28 cellular contexts compared by ENCODE assay signal in genomic region chrX:109534933-109535332, GRCh38. TPM values are rescaled to one million over a fixed set of nuclear protein-coding genes. Genes with fewer than 3 reads are reported as not detected.
DNase-seq lines count a peak whose midpoint lies in the region; ATAC-seq, FAIRE-seq and TF ChIP-seq lines count a peak whose summit lies in the region.
"Had no signal": no experiment of that assay in that cellular context is flagged by ENCODE, and none has a peak within 500 bp of the region (broad histone marks: within the 10 kb centered on the region; RNA-seq: fewer than 3 reads in every experiment).

No MANE protein-coding gene starts in this region.

- H2AFZ ChIP-seq in SK-N-SH (ENCODE audit: low read depth) (peak overlapping the region; percentile 100), K562 (ENCODE audit: low read depth, low read length) (no peak overlapping the region)
- H2AFZ ChIP-seq: GM23248 had no signal

- no peaks in the 10 kb centered on the region for H3K9me2 ChIP-seq in SK-N-SH

- H3K4me2 ChIP-seq in SK-N-SH (peak overlapping the region; percentile 79), K562 (ENCODE audit: insufficient read depth, low read length) (no peak overlapping the region)

- no peak overlapping the region for H3K27ac Mint-ChIP-seq in nephron
- H3K27ac Mint-ChIP-seq in stimulated activated naive B cell treated with anti-CD40 and anti-IgM and Interleukin-4, amounts not matched to agents 10 μg/mL and 1 μg/mL and 100 μg/mL, for 72 hours, result no peak overlapping the region
- H3K27ac Mint-ChIP-seq: H9, HFFc6 had no signal

- no peaks in the 10 kb centered on the region for H3K9me1 ChIP-seq in K562 (ENCODE audit: control insufficient read depth, insufficient read depth, low read length)

- peaks cover 37% of the 10 kb centered on the region for H3K27me3 Mint-ChIP-seq in nephron (ENCODE audit: low read depth)
- H3K27me3 Mint-ChIP-seq in stimulated activated naive B cell treated with anti-CD40 and anti-IgM and Interleukin-4, amounts not matched to agents 10 μg/mL and 1 μg/mL and 100 μg/mL, for 72 hours, result no peaks in the 10 kb centered on the region

- no TSS peak for BruUV-seq in K562 (replicated peaks; lab: Mats Ljungman, UMichigan)

- peaks cover 18% of the 10 kb centered on the region for H3F3A ChIP-seq in SK-N-SH (replicated peaks; ENCODE audit: insufficient read depth)

- no peaks in the 10 kb centered on the region for H3K36me3 ChIP-seq in SK-N-SH (replicated peaks in 1 of 2; ENCODE audit: control insufficient read depth in 1 of 2, insufficient read depth in 2 of 2, low read length in 1 of 2)
- no peaks in the 10 kb centered on the region for H3K36me3 ChIP-seq in K562 (ENCODE audit: control insufficient read depth, insufficient read depth, low read length)
- H3K36me3 ChIP-seq: BE2C, Peyer's patch had no signal

- ATAC-seq in SK-N-SH treated with all-trans-retinoic acid at 6 μM for 48 hours (no peak), K562 (no peak), left colon (no peak), HG03135 (IDR thresholded peaks at IDR 0.05; ENCODE audit: unreplicated experiment) (no peak)
- ATAC-seq in stimulated activated naive B cell treated with anti-CD40 and anti-IgM and Interleukin-4, amounts not matched to agents 10 μg/mL and 1 μg/mL and 100 μg/mL, for 72 hours (replicated peaks), result no peak

- POLR2A ChIA-PET in SK-N-SH (lab: Yijun Ruan, JAX) (no interaction called here), K562 (lab: Yijun Ruan, JAX) (no interaction called here)

- peak overlapping the region; percentile 54 to 74 (median 71) for H3K4me3 Mint-ChIP-seq in nephron
- peak overlapping the region in 1 of 2 donors; percentile 11 for H3K4me3 Mint-ChIP-seq in stimulated activated naive B cell treated with anti-CD40 and anti-IgM and Interleukin-4, amounts not matched to agents 10 μg/mL and 1 μg/mL and 100 μg/mL, for 72 hours
- H3K4me3 Mint-ChIP-seq: CD14-positive monocyte had no signal

- H3K4me1 ChIP-seq in SK-N-SH (ENCODE audit: control insufficient read depth in 1 of 2, insufficient read depth in 2 of 2, low read depth in 1 of 2, low read length in 1 of 2) (no peaks in the 10 kb centered on the region; a peak in 1 of 4 replicates), K562 (replicated peaks in 1 of 2; ENCODE audit: control insufficient read depth in 2 of 2, insufficient read depth in 2 of 2, low read length in 2 of 2) (no peaks in the 10 kb centered on the region; a peak in 2 of 5 replicates)
- H3K4me1 ChIP-seq: BE2C, Peyer's patch had no signal

- H4K20me1 ChIP-seq in SK-N-SH (ENCODE audit: insufficient read depth) (no peaks in the 10 kb centered on the region), K562 (replicated peaks; ENCODE audit: control insufficient read depth, insufficient read depth, low read length) (no peaks in the 10 kb centered on the region)

- TF ChIP-seq EP300 in SK-N-SH (IDR thresholded peaks at IDR 0.05; ENCODE audit: borderline replicate concordance in 1 of 2, low read depth in 1 of 2, low read length in 1 of 2), result no peak
- no peak for TF ChIP-seq EP300 in K562 (IDR thresholded peaks at IDR 0.05; ENCODE audit: low read length)

- H3K27ac ChIP-seq in SK-N-SH (ENCODE audit: low read depth in 2 of 2, low read length in 1 of 2), result no peak overlapping the region
- no peak overlapping the region for H3K27ac ChIP-seq in K562 (ENCODE audit: extremely low read depth, low read depth, low read length)
- H3K27ac ChIP-seq: GM23248, Peyer's patch had no signal

- WGBS in SK-N-SH (ENCODE audit: low lambda C conversion rate), result 42% methylated on average over 10 of the region's 10 CpGs
- 6% methylated on average over 10 of the region's 10 CpGs for WGBS in K562 (ENCODE audit: insufficient coverage, low coverage, missing lambda C conversion rate)

- DNase-seq in SK-N-SH (no peak), K562 (ENCODE audit: extremely low read depth in 1 of 4, low spot score in 3 of 4) (no peak), left colon (no peak), H54 (ENCODE audit: insufficient read length, low spot score) (no peak)
- DNase-seq in stimulated activated naive B cell treated with anti-CD40 and anti-IgM and Interleukin-4, amounts not matched to agents 10 μg/mL and 1 μg/mL and 100 μg/mL, for 72 hours, result no peak
- DNase-seq: 8988T, ACHN, BE2C, GM23248, H9, HFFc6, KBM-7, MV-4-11, NCI-H1105, NCI-H2029, NCI-H446, NCI-H524 treated with DMSO at 0.1 percent for 48 hours, Peyer's patch, SHP77 treated with DMSO at 0.1 percent for 48 hours, SW 1271 had no signal

- TF ChIP-seq CTCF in SK-N-SH (IDR thresholded peaks at IDR 0.05), result no peak
- no peak for TF ChIP-seq CTCF in K562 (IDR thresholded peaks at IDR 0.05 in 2 of 3, conservative IDR thresholded peaks at IDR 0.05 in 1 of 3; ENCODE audit: insufficient read depth in 2 of 3, low read depth in 1 of 3, low read length in 3 of 3)
- TF ChIP-seq CTCF in nephron (IDR thresholded peaks at IDR 0.05; ENCODE audit: unreplicated experiment in 3 of 3), result no peak

- H3K27me3 ChIP-seq in SK-N-SH (ENCODE audit: insufficient read depth), result no peaks in the 10 kb centered on the region
- no peaks in the 10 kb centered on the region for H3K27me3 ChIP-seq in K562 (ENCODE audit: control insufficient read depth in 2 of 2, insufficient read depth in 2 of 2, low read length in 2 of 2)
- H3K27me3 ChIP-seq: BE2C, Peyer's patch had no signal

- in situ Hi-C loops in K562 (cut with MboI), result no loop called here

- no peak for TF ChIP-seq POLR2A in K562 (conservative IDR thresholded peaks at IDR 0.05)
- TF ChIP-seq POLR2A in H54 (IDR thresholded peaks at IDR 0.05; ENCODE audit: low read depth, low read length), result no peak

- H3K9ac ChIP-seq in SK-N-SH (no peak overlapping the region), K562 (ENCODE audit: insufficient read depth in 1 of 2, low read depth in 2 of 2, low read length in 2 of 2) (no peak overlapping the region)
- H3K9ac ChIP-seq: GM23248 had no signal

- H3K9me3 Mint-ChIP-seq in nephron, result no peaks in the 10 kb centered on the region
- peaks cover 1 to 28% of the 10 kb centered on the region in 2 donors for H3K9me3 Mint-ChIP-seq in stimulated activated naive B cell treated with anti-CD40 and anti-IgM and Interleukin-4, amounts not matched to agents 10 μg/mL and 1 μg/mL and 100 μg/mL, for 72 hours
- H3K9me3 Mint-ChIP-seq: HFFc6 had no signal

- peak overlapping the region in 1 of 2 experiments; percentile 79; a peak in 2 of 4 replicates for H3K4me3 ChIP-seq in SK-N-SH (ENCODE audit: low read depth in 2 of 2, low read length in 1 of 2)
- no peak overlapping the region for H3K4me3 ChIP-seq in K562
- H3K4me3 ChIP-seq: GM23248, Peyer's patch had no signal

- CTCF ChIA-PET in SK-N-SH (lab: Yijun Ruan, JAX), result no interaction called here
- CTCF ChIA-PET in K562 (lab: Yijun Ruan, JAX; ENCODE audit: low intra/inter-chr PET ratio), result no interaction called here

- H3K4me1 Mint-ChIP-seq in nephron, result peaks cover 6% of the 10 kb centered on the region
- H3K4me1 Mint-ChIP-seq in stimulated activated naive B cell treated with anti-CD40 and anti-IgM and Interleukin-4, amounts not matched to agents 10 μg/mL and 1 μg/mL and 100 μg/mL, for 72 hours, result peaks cover 9 to 20% of the 10 kb centered on the region in 2 donors

- FAIRE-seq in K562 (lab: Jason Lieb, UNC) (no peak), H54 (lab: Jason Lieb, UNC) (no peak)
- FAIRE-seq: D721Med, GM18507 had no signal

- intact Hi-C loops in K562 (cut with micrococcal nuclease), result no loop called here
- intact Hi-C loops in left colon (cut with DNase I, micrococcal nuclease), result no loop called here

- TF ChIP-seq RAD21 in SK-N-SH (IDR thresholded peaks at IDR 0.05; ENCODE audit: low read length) (no peak), K562 (CRISPR knock-in tag; conservative IDR thresholded peaks at IDR 0.05 in 1 of 2, IDR thresholded peaks at IDR 0.05 in 1 of 2) (no peak)

- peaks cover 25% of the 10 kb centered on the region for H3K79me2 ChIP-seq in SK-N-SH (ENCODE audit: insufficient read depth)
- no peaks in the 10 kb centered on the region for H3K79me2 ChIP-seq in K562 (ENCODE audit: control insufficient read depth, insufficient read depth, low read length)

- no peaks in the 10 kb centered on the region for H3K9me3 ChIP-seq in SK-N-SH
- H3K9me3 ChIP-seq in K562 (replicated peaks; ENCODE audit: control insufficient read depth, insufficient read depth, low read depth, low read length), result no peaks in the 10 kb centered on the region
- H3K9me3 ChIP-seq: BE2C, Peyer's patch had no signal

- no peaks in the 10 kb centered on the region for H3K36me3 Mint-ChIP-seq in nephron (ENCODE audit: low read depth)
- H3K36me3 Mint-ChIP-seq in stimulated activated naive B cell treated with anti-CD40 and anti-IgM and Interleukin-4, amounts not matched to agents 10 μg/mL and 1 μg/mL and 100 μg/mL, for 72 hours, result no peaks in the 10 kb centered on the region
- H3K36me3 Mint-ChIP-seq: CD14-positive monocyte had no signal

RNA-seq across cellular contexts. Expression of gene NXT2, which starts 1.7 kb away (rescaled TPM):
- polyA plus RNA-seq in SK-N-SH (2012; rRNA removed) (16.8 and 26.6 TPM in 2 replicates), K562 (2011; rRNA removed) (12.4 and 18.6 TPM in 2 replicates), K562 (2014; fragmentation: Illumina TruSeq; extraction: Trizol) (12.3 and 14.2 TPM in 2 replicates), K562 (2014; fragmentation: Nextera tagmentation; extraction: Ambion mirVana) (10 to 100 TPM; 26.5 to 29.6 TPM), K562 (2014; rRNA removed) (6.1 and 9.0 TPM in 2 replicates)
- polyA plus RNA-seq in SK-N-SH (2012; cell fraction: cytosol; rRNA removed), result 32.2 and 36.9 TPM in 2 replicates
- polyA plus RNA-seq in SK-N-SH (2012; cell fraction: nucleus; rRNA removed), result 4.2 and 11.2 TPM in 2 replicates
- total RNA-seq in K562 (2011; cell fraction: chromatin; rRNA removed; ENCODE audit: low replicate concordance), result 0.72 and 1.3 TPM in 2 replicates
- total RNA-seq in K562 (2011; cell fraction: nucleolus; rRNA removed), result 0.33 and 0.79 TPM in 2 replicates
- 1.2 and 1.9 TPM in 2 replicates for total RNA-seq in K562 (2011; cell fraction: nucleoplasm; rRNA removed)
- total RNA-seq in K562 (2014; rRNA removed) (7.6 and 9.0 TPM in 2 replicates), K562 (2014; rRNA removed; fragmentation: Illumina TruSeq; extraction: Trizol) (15.7 and 19.0 TPM in 2 replicates), K562 (2015; rRNA removed; fragmentation: Illumina TruSeq; extraction: Trizol) (13.2 and 14.2 TPM in 2 replicates), K562 (2021) (11.0 and 12.6 TPM in 2 replicates), left colon (10 to 100 TPM in 1 of 2 donors, 1 to 10 TPM in 1; 8.7 to 10.2 TPM)
- 3.7 and 6.5 TPM in 2 replicates for polyA plus RNA-seq in K562 (2011; cell fraction: cytosol; rRNA removed)
- 2.1 and 2.6 TPM in 2 replicates for polyA plus RNA-seq in K562 (2011; cell fraction: nucleus; rRNA removed)
- polyA plus RNA-seq in K562 (2012), result 10.2 and 11.4 TPM in 2 replicates
- 10.7 and 12.3 TPM in 2 replicates for polyA minus RNA-seq in K562 (2011; rRNA and poly(A)+ RNA removed)
- polyA minus RNA-seq in K562 (2011; cell fraction: cytosol; rRNA and poly(A)+ RNA removed), result 5.5 and 6.9 TPM in 2 replicates
- 0.94 and 2.8 TPM in 2 replicates for polyA minus RNA-seq in K562 (2011; cell fraction: nucleus; rRNA and poly(A)+ RNA removed)

RNA-seq across cellular contexts. Expression of gene GUCY2F, which starts 53.0 kb away (rescaled TPM):
- polyA plus RNA-seq in SK-N-SH (2012; rRNA removed), result not detected in 2 replicates
- polyA plus RNA-seq in SK-N-SH (2012; cell fraction: cytosol; rRNA removed), result not detected in 2 replicates
- polyA plus RNA-seq in SK-N-SH (2012; cell fraction: nucleus; rRNA removed), result 0.02 TPM in 1 of 2 replicates, not detected in the other
- not detected in 2 replicates for total RNA-seq in K562 (2011; cell fraction: chromatin; rRNA removed; ENCODE audit: low replicate concordance)
- total RNA-seq in K562 (2011; cell fraction: nucleolus; rRNA removed), result not detected in 2 replicates
- not detected in 2 replicates for total RNA-seq in K562 (2011; cell fraction: nucleoplasm; rRNA removed)
- 0.05 TPM in 1 of 2 replicates, not detected in the other for total RNA-seq in K562 (2014; rRNA removed)
- total RNA-seq in K562 (2014; rRNA removed; fragmentation: Illumina TruSeq; extraction: Trizol), result not detected in 2 replicates
- total RNA-seq in K562 (2015; rRNA removed; fragmentation: Illumina TruSeq; extraction: Trizol), result not detected in 2 replicates
- total RNA-seq in K562 (2021), result not detected in 2 replicates
- not detected in 2 replicates for polyA plus RNA-seq in K562 (2011; rRNA removed)
- polyA plus RNA-seq in K562 (2011; cell fraction: cytosol; rRNA removed), result 0.01 TPM in 1 of 2 replicates, not detected in the other
- polyA plus RNA-seq in K562 (2011; cell fraction: nucleus; rRNA removed), result not detected in 2 replicates
- polyA plus RNA-seq in K562 (2012), result 0.01 TPM in 1 of 2 replicates, not detected in the other
- not detected in 2 replicates for polyA plus RNA-seq in K562 (2014; fragmentation: Illumina TruSeq; extraction: Trizol)
- under 1 TPM; 0.01 to 0.06 TPM for polyA plus RNA-seq in K562 (2014; fragmentation: Nextera tagmentation; extraction: Ambion mirVana)
- polyA plus RNA-seq in K562 (2014; rRNA removed), result not detected in 2 replicates
- polyA minus RNA-seq in K562 (2011; rRNA and poly(A)+ RNA removed), result not detected in 2 replicates
- not detected in 2 replicates for polyA minus RNA-seq in K562 (2011; cell fraction: cytosol; rRNA and poly(A)+ RNA removed)
- 0.11 TPM in 1 of 2 replicates, not detected in the other for polyA minus RNA-seq in K562 (2011; cell fraction: nucleus; rRNA and poly(A)+ RNA removed)
- not detected for total RNA-seq in left colon
- total RNA-seq: GM23248, HFFc6, MCF 10A, OCI-LY7, Peyer's patch had no signal
- polyA plus RNA-seq: CD14-positive monocyte, GM23248 had no signal

Comparison
In these comparisons a context has a peak if more than half of its experiments do, and no peak if none do; other contexts are left out.
1. Of the 27 proteins assayed by ChIP-seq in both K562 and SK-N-SH: peak only in K562: NFIC; only in SK-N-SH: none; in both: none; in neither: 26.